ENCODE assay signal across 21 cellular contexts in genomic region chr1:186239211-186239610, GRCh38. TPM values are rescaled to one million over a fixed set of nuclear protein-coding genes. Genes with fewer than 3 reads are reported as not detected.
DNase-seq lines count a peak whose midpoint lies in the region; ATAC-seq and TF ChIP-seq lines count a peak whose summit lies in the region.
"Had no signal": no experiment of that assay in that cellular context is flagged by ENCODE, and none has a peak within 500 bp of the region (broad histone marks: within the 10 kb centered on the region; RNA-seq: fewer than 3 reads in every experiment).

No MANE protein-coding gene starts in this region.

- H2AFZ ChIP-seq in fibroblast of lung (ENCODE audit: low read length), result no peak overlapping the region

- H3K27me3 Mint-ChIP-seq in activated T-helper 2 cell treated with anti-CD3 and anti-CD28 coated beads, Interferon-gamma antibody, Interleukin-2, Interleukin-4, amounts not matched to agents 10 μg/mL and 5 μg/mL and 100 μg/mL, durations not matched to agents 14 hours and 24 hours and 36 hours (ENCODE audit: low read depth), result peaks cover 4% of the 10 kb centered on the region

- intact Hi-C loops in activated T-helper 2 cell treated with anti-CD3 and anti-CD28 coated beads, Interferon-gamma antibody, Interleukin-2, Interleukin-4, amounts not matched to agents 10 μg/mL and 5 μg/mL and 100 μg/mL, durations not matched to agents 14 hours and 24 hours and 36 hours (cut with micrococcal nuclease), result no loop called here

- no peak overlapping the region for H3K4me2 ChIP-seq in fibroblast of lung (ENCODE audit: extremely low read depth, insufficient read depth, low read length)
- H3K4me2 ChIP-seq: KMS-11 had no signal

- no peaks in the 10 kb centered on the region for H3K4me1 Mint-ChIP-seq in activated T-helper 2 cell treated with anti-CD3 and anti-CD28 coated beads, Interferon-gamma antibody, Interleukin-2, Interleukin-4, amounts not matched to agents 10 μg/mL and 5 μg/mL and 100 μg/mL, durations not matched to agents 14 hours and 24 hours and 36 hours (ENCODE audit: low read depth)

- ATAC-seq in HG02938 (IDR thresholded peaks at IDR 0.05; ENCODE audit: unreplicated experiment), result no peak
- no peak for ATAC-seq in GM18907 (IDR thresholded peaks at IDR 0.05; ENCODE audit: unreplicated experiment)

- in situ Hi-C loops in astrocyte of the cerebellum (cut with HindIII; ENCODE audit: low sequenced_read_pairs), result no loop called here

- no peaks in the 10 kb centered on the region for H3K9me3 Mint-ChIP-seq in activated T-helper 2 cell treated with anti-CD3 and anti-CD28 coated beads, Interferon-gamma antibody, Interleukin-2, Interleukin-4, amounts not matched to agents 10 μg/mL and 5 μg/mL and 100 μg/mL, durations not matched to agents 14 hours and 24 hours and 36 hours
- H3K9me3 Mint-ChIP-seq: CD4-positive, alpha-beta T cell had no signal

- H3K4me1 ChIP-seq in fibroblast of lung (ENCODE audit: control insufficient read depth, extremely low read depth, insufficient read depth, low read length), result peaks cover 7% of the 10 kb centered on the region
- H3K4me1 ChIP-seq: Caco-2 had no signal

- no peak overlapping the region for H3K27ac ChIP-seq in fibroblast of lung (ENCODE audit: insufficient read depth, low read length)
- H3K27ac ChIP-seq: KMS-11 had no signal

- no peaks in the 10 kb centered on the region for H3K27me3 ChIP-seq in fibroblast of lung (ENCODE audit: control insufficient read depth, insufficient read depth, low read length)

- no peaks in the 10 kb centered on the region for H4K20me1 ChIP-seq in fibroblast of lung (ENCODE audit: control insufficient read depth, extremely low read depth, insufficient read depth, low read length)

- H3K4me3 Mint-ChIP-seq in activated T-helper 2 cell treated with anti-CD3 and anti-CD28 coated beads, Interferon-gamma antibody, Interleukin-2, Interleukin-4, amounts not matched to agents 10 μg/mL and 5 μg/mL and 100 μg/mL, durations not matched to agents 14 hours and 24 hours and 36 hours (ENCODE audit: low read depth), result no peak overlapping the region
- H3K4me3 Mint-ChIP-seq: CD4-positive, alpha-beta T cell had no signal

- peak; percentile 68 for DNase-seq in AG10803 (ENCODE audit: low read depth)
- DNase-seq in astrocyte of the cerebellum (ENCODE audit: low read depth), result peak; percentile 22
- peak; percentile 23 to 35 for DNase-seq in fibroblast of lung (ENCODE audit: low read depth in 2 of 2)
- peak; percentile 44 for DNase-seq in skeletal muscle cell (ENCODE audit: low read depth)
- DNase-seq in glomerular visceral epithelial cell (ENCODE audit: extremely low spot score), result no peak
- DNase-seq in activated T-helper 2 cell treated with anti-CD3 and anti-CD28 coated beads, Interferon-gamma antibody, Interleukin-2, Interleukin-4, amounts not matched to agents 10 μg/mL and 5 μg/mL and 100 μg/mL, durations not matched to agents 14 hours and 24 hours and 36 hours (ENCODE audit: low spot score), result no peak
- DNase-seq: Caco-2; CD4-positive, alpha-beta T cell; GF-D8; MV-4-11; NCI-H1694 treated with DMSO at 0.1 percent for 48 hours; NCI-H2107; NCI-H510A; NCI-H774; SHP77 had no signal

- H3K9ac ChIP-seq in fibroblast of lung (ENCODE audit: insufficient read depth, low read length), result no peak overlapping the region
- H3K9ac ChIP-seq: KMS-11 had no signal

- H3K36me3 ChIP-seq in fibroblast of lung (ENCODE audit: control insufficient read depth, insufficient read depth, low read length), result no peaks in the 10 kb centered on the region

- H3K9me3 ChIP-seq in fibroblast of lung (ENCODE audit: control insufficient read depth, insufficient read depth, low read depth, low read length), result no peaks in the 10 kb centered on the region
- H3K9me3 ChIP-seq: Caco-2 had no signal

- no peaks in the 10 kb centered on the region for H3K36me3 Mint-ChIP-seq in activated T-helper 2 cell treated with anti-CD3 and anti-CD28 coated beads, Interferon-gamma antibody, Interleukin-2, Interleukin-4, amounts not matched to agents 10 μg/mL and 5 μg/mL and 100 μg/mL, durations not matched to agents 14 hours and 24 hours and 36 hours (ENCODE audit: low read depth)

- no peak overlapping the region for H3K4me3 ChIP-seq in AG10803 (ENCODE audit: low read length)
- no peak overlapping the region for H3K4me3 ChIP-seq in astrocyte of the cerebellum (ENCODE audit: low read depth, low read length)
- H3K4me3 ChIP-seq in fibroblast of lung (replicated peaks in 1 of 4; ENCODE audit: control extremely low read depth in 1 of 4, insufficient read depth in 1 of 4, low read depth in 3 of 4, low read length in 4 of 4), result no peak overlapping the region
- H3K4me3 ChIP-seq in skeletal muscle cell (ENCODE audit: low read depth, low read length), result no peak overlapping the region

- TF ChIP-seq CTCF in AG10803 (conservative IDR thresholded peaks at IDR 0.05; ENCODE audit: low read length), result no peak
- no peak for TF ChIP-seq CTCF in astrocyte of the cerebellum (IDR thresholded peaks at IDR 0.05; ENCODE audit: low read depth, low read length, missing control alignments)
- TF ChIP-seq CTCF in fibroblast of lung (conservative IDR thresholded peaks at IDR 0.05 in 1 of 2, IDR thresholded peaks at IDR 0.05 in 1 of 2; ENCODE audit: low read depth in 1 of 2, low read length in 2 of 2), result no peak

- H3K27ac Mint-ChIP-seq in activated T-helper 2 cell treated with anti-CD3 and anti-CD28 coated beads, Interferon-gamma antibody, Interleukin-2, Interleukin-4, amounts not matched to agents 10 μg/mL and 5 μg/mL and 100 μg/mL, durations not matched to agents 14 hours and 24 hours and 36 hours, result no peak overlapping the region
- H3K27ac Mint-ChIP-seq: CD4-positive, alpha-beta T cell had no signal

- no peaks in the 10 kb centered on the region for H3K79me2 ChIP-seq in fibroblast of lung (ENCODE audit: control insufficient read depth, insufficient read depth, low read length)

RNA-seq across cellular contexts. Expression of gene PRG4, which starts 56.9 kb away (rescaled TPM):
- under 0.01 TPM in 1 of 2 replicates, not detected in the other for total RNA-seq in fibroblast of lung
- polyA plus RNA-seq in fibroblast of lung, result 0.02 and 0.06 TPM in 2 replicates
- polyA plus RNA-seq in fibroblast of lung (2012), result 0.16 and 0.27 TPM in 2 replicates
- 0.52 TPM in 1 of 2 replicates, not detected in the other for polyA minus RNA-seq in fibroblast of lung (ENCODE audit: low replicate concordance)
- 0.78 and 1.1 TPM in 2 replicates for total RNA-seq in activated T-helper 2 cell treated with anti-CD3 and anti-CD28 coated beads, Interferon-gamma antibody, Interleukin-2, Interleukin-4, amounts not matched to agents 10 μg/mL and 5 μg/mL and 100 μg/mL, durations not matched to agents 14 hours and 24 hours and 36 hours
- total RNA-seq: A172, H1, RPMI7951 had no signal
- polyA plus RNA-seq: H1 had no signal

Comparison
In these comparisons a context has a peak if more than half of its experiments do, and no peak if none do; other contexts are left out.
1. DNase-seq: peak in AG10803 (single experiment), astrocyte of the cerebellum (single experiment), fibroblast of lung (2 of 2) and skeletal muscle cell (single experiment); none in glomerular visceral epithelial cell (single experiment) and activated T-helper 2 cell treated with anti-CD3 and anti-CD28 coated beads, Interferon-gamma antibody, Interleukin-2, Interleukin-4, amounts not matched to agents 10 μg/mL and 5 μg/mL and 100 μg/mL, durations not matched to agents 14 hours and 24 hours and 36 hours (single experiment).